ENCODE assay signal across 9 cellular contexts in the genomic region with DNA sequence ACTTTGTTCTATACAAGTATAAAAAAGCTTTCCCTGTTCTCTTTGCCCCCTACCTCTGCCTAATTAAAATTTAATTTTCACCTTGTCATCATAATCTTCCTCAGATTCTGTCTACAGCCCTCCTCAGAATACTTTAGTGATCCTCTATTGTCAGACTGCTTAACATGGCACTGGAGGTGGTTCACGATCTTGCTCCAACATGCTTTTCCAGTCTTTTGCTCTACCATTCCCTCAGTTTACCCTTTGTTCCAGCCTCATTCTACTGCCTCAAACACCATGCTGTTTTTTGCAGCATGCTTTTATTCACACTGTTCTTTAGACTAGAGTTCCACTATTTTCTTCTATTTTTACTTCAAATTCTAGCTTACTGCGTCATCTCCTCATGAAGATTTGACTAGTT. TPM values are rescaled to one million over a fixed set of nuclear protein-coding genes. Genes with fewer than 3 reads are reported as not detected.
"Had no signal": no experiment of that assay in that cellular context is flagged by ENCODE, and none has a peak within 500 bp of the region (broad histone marks: within the 10 kb centered on the region; RNA-seq: fewer than 3 reads in every experiment).

No MANE protein-coding gene starts in this region.

- H3K9ac ChIP-seq: KMS-11 had no signal

- ATAC-seq: GM23338 had no signal

- H3K4me2 ChIP-seq: GM23338, KMS-11 had no signal

- DNase-seq: H9, HCEC 1CT, IMR-90, KBM-7 had no signal

- H3K4me1 Mint-ChIP-seq: GM23338 had no signal

- H3K27ac Mint-ChIP-seq: GM23338, H9 had no signal

- H3K9me3 Mint-ChIP-seq: GM23338, H9 had no signal

- FAIRE-seq: H1, H54 had no signal

- H3K4me3 ChIP-seq: GM23338 had no signal

- H3K4me3 Mint-ChIP-seq: GM23338, H9 had no signal

- H3K27ac ChIP-seq: HL-60, KMS-11 had no signal

RNA-seq across cellular contexts. Expression of gene ALDH1A1, which starts 10.4 kb away (rescaled TPM):
- total RNA-seq: IMR-90 had no signal
- polyA plus RNA-seq: IMR-90 had no signal
